Comparison of ENCODE assay signal across 9 cellular contexts in genomic region chr16:49281481-49281842, GRCh38. TPM values are rescaled to one million over a fixed set of nuclear protein-coding genes. Genes with fewer than 3 reads are reported as not detected.
DNase-seq lines count a peak whose midpoint lies in the region; ATAC-seq and TF ChIP-seq lines count a peak whose summit lies in the region.
"Had no signal": no experiment of that assay in that cellular context is flagged by ENCODE, and none has a peak within 500 bp of the region (broad histone marks: within the 10 kb centered on the region; RNA-seq: fewer than 3 reads in every experiment).

Gene CBLN1, minus strand, starts transcription at chr16:49281838. Its CDS starts 373 bp downstream, at chr16:49281465.

- H3K27me3 Mint-ChIP-seq in activated naive CD4-positive, alpha-beta T cell treated with anti-CD3 and anti-CD28 coated beads, Interleukin-2, amount 50 U/mL, for 24 hours, result peaks cover 45% of the 10 kb centered on the region
- peaks cover 43% of the 10 kb centered on the region for H3K27me3 Mint-ChIP-seq in activated naive CD8-positive, alpha-beta T cell

- H3K4me3 ChIP-seq in lung (peak within 1 kb of the TSS; percentile 36), tibial artery (peak within 1 kb of the TSS; percentile 29 to 48)
- H3K4me3 ChIP-seq: SJSA1 had no signal

- no peak for DNase-seq in activated naive CD4-positive, alpha-beta T cell (lab: John Stamatoyannopoulos, UW)
- DNase-seq in lung (ENCODE audit: low spot score), result no peak
- no peak for DNase-seq in tibial artery
- DNase-seq in activated effector memory CD4-positive, alpha-beta T cell treated with anti-CD3 and anti-CD28 coated beads, Interleukin-2, amount 50 U/mL, for 16 hours, result no peak
- no peak for DNase-seq in SKM-1 treated with dmso at 0.1 percent for 144 hours (lab: John Stamatoyannopoulos, UW; ENCODE audit: unreplicated experiment)
- no peak for DNase-seq in GM19240 (ENCODE audit: insufficient read length, low spot score)

- no peaks in the 10 kb centered on the region for H3K36me3 Mint-ChIP-seq in activated naive CD4-positive, alpha-beta T cell treated with anti-CD3 and anti-CD28 coated beads, Interleukin-2, amount 50 U/mL, for 24 hours
- no peaks in the 10 kb centered on the region for H3K36me3 Mint-ChIP-seq in activated naive CD8-positive, alpha-beta T cell

- peaks cover 7 to 22% of the 10 kb centered on the region in 2 donors for H3K4me1 ChIP-seq in lung (ENCODE audit: control insufficient read depth in 2 of 2, insufficient read depth in 2 of 2, low read length in 2 of 2)
- peaks cover 0 to 64% (median 52%) of the 10 kb centered on the region in 4 donors for H3K4me1 ChIP-seq in tibial artery

- no peaks in the 10 kb centered on the region for H3K9me3 Mint-ChIP-seq in activated naive CD4-positive, alpha-beta T cell treated with anti-CD3 and anti-CD28 coated beads, Interleukin-2, amount 50 U/mL, for 24 hours
- no peaks in the 10 kb centered on the region for H3K9me3 Mint-ChIP-seq in activated naive CD8-positive, alpha-beta T cell (ENCODE audit: low read depth)

- peaks cover 24% of the 10 kb centered on the region for H3K27me3 ChIP-seq in lung (ENCODE audit: control insufficient read depth, insufficient read depth)
- H3K27me3 ChIP-seq in tibial artery, result peaks cover 0 to 88% of the 10 kb centered on the region in 2 donors

- H3K36me3 ChIP-seq in lung (ENCODE audit: control insufficient read depth in 2 of 2, insufficient read depth in 2 of 2, low read length in 2 of 2) (no peaks in the 10 kb centered on the region), tibial artery (no peaks in the 10 kb centered on the region)
- H3K36me3 ChIP-seq: SJSA1 had no signal

- peak; percentile 4 for ATAC-seq in lung (ENCODE audit: insufficient read depth, low FRiP score)

- peaks cover 0 to 9% of the 10 kb centered on the region in 2 donors for H3K9me3 ChIP-seq in lung (ENCODE audit: control insufficient read depth in 2 of 2, insufficient read depth in 1 of 2, low read length in 1 of 2)
- no peaks in the 10 kb centered on the region for H3K9me3 ChIP-seq in tibial artery
- H3K9me3 ChIP-seq: SJSA1 had no signal

- WGBS in lung, 2 donors, result 2% methylated on average over 33 to 45 of the region's 45 CpGs

- H3K27ac ChIP-seq in lung (ENCODE audit: low read depth in 1 of 2, low read length in 1 of 2), result no peak within 1 kb of the TSS
- H3K27ac ChIP-seq in tibial artery, result no peak within 1 kb of the TSS
- H3K27ac ChIP-seq: SJSA1 had no signal

- TF ChIP-seq CTCF in lung (IDR thresholded peaks at IDR 0.05; ENCODE audit: control extremely low read depth, extremely low read depth), result no peak
- TF ChIP-seq CTCF in tibial artery (IDR thresholded peaks at IDR 0.05), result no peak

- H3K4me3 Mint-ChIP-seq in activated naive CD4-positive, alpha-beta T cell treated with anti-CD3 and anti-CD28 coated beads, Interleukin-2, amount 50 U/mL, for 24 hours, result peak within 1 kb of the TSS; percentile 80
- peak within 1 kb of the TSS; percentile 77 for H3K4me3 Mint-ChIP-seq in activated naive CD8-positive, alpha-beta T cell

- no peak within 1 kb of the TSS for H3K27ac Mint-ChIP-seq in activated naive CD4-positive, alpha-beta T cell treated with anti-CD3 and anti-CD28 coated beads, Interleukin-2, amount 50 U/mL, for 24 hours
- no peak within 1 kb of the TSS for H3K27ac Mint-ChIP-seq in activated naive CD8-positive, alpha-beta T cell

- peaks cover 20% of the 10 kb centered on the region for H3K4me1 Mint-ChIP-seq in activated naive CD4-positive, alpha-beta T cell treated with anti-CD3 and anti-CD28 coated beads, Interleukin-2, amount 50 U/mL, for 24 hours
- H3K4me1 Mint-ChIP-seq in activated naive CD8-positive, alpha-beta T cell (ENCODE audit: low read depth), result peaks cover 20% of the 10 kb centered on the region

- intact Hi-C loops in tibial artery (cut with DNase I; ENCODE audit: low total_unique reads), result no loop called here

RNA-seq across cellular contexts. Expression of gene CBLN1, which starts in this region (rescaled TPM):
- total RNA-seq in lung, result under 1 TPM in 1 of 2 donors, not detected in 1; 0.40 TPM
- under 1 TPM in 1 of 2 donors, not detected in 1; 0.43 TPM for polyA plus RNA-seq in lung
- total RNA-seq: SJSA1 had no signal

Comparison
In these comparisons a context has a peak if more than half of its experiments do, and no peak if none do; other contexts are left out.
1. Peak in ATAC-seq and H3K4me3 ChIP-seq in lung; RNA of the gene not detected or under 1 TPM.